In genomic region chrX:21831496-21831895, GRCh38 we compare ENCODE assay signal across 27 cellular contexts.
"Had no signal": no experiment of that assay in that cellular context is flagged by ENCODE, and none has a peak within 500 bp of the region (broad histone marks: within the 10 kb centered on the region; RNA-seq: fewer than 3 reads in every experiment).

No MANE protein-coding gene starts in this region.

- ATAC-seq: heart left ventricle; left cardiac atrium; left lobe of liver; lower lobe of right lung; natural killer cell; right cardiac atrium; stimulated activated effector memory CD8-positive, alpha-beta T cell treated with anti-CD3 and anti-CD28 coated beads, Interleukin-12 subunit alpha, Interleukin-12 subunit beta, amount 100 ng/mL, for 72 hours; stimulated activated naive CD8-positive, alpha-beta T cell treated with anti-CD3 and anti-CD28 coated beads, Interleukin-15, amount 100 ng/mL, for 72 hours had no signal

- H3K27ac ChIP-seq: heart left ventricle, lower lobe of right lung, neural progenitor cell, neutrophil, parathyroid adenoma, sigmoid colon, spleen, tibial nerve, vagina had no signal

- H3K9me3 ChIP-seq: heart left ventricle, lower lobe of right lung, neutrophil, sigmoid colon, spleen, tibial nerve, vagina had no signal

- H2AFZ ChIP-seq: neural progenitor cell, parathyroid adenoma had no signal

- H3K4me2 ChIP-seq: neural progenitor cell had no signal

- H3K79me2 ChIP-seq: parathyroid adenoma had no signal

- H3K4me3 ChIP-seq: heart left ventricle, lower lobe of right lung, neural progenitor cell, sigmoid colon, spleen, tibial nerve, vagina had no signal

- DNase-seq: heart left ventricle; kidney glomerular epithelial cell; left cardiac atrium; lower lobe of right lung; mammary epithelial cell; mesenchymal stem cell; naive B cell; natural killer cell; nephron progenitor cell; occipital lobe; retina; right cardiac atrium; sigmoid colon; small intestine; spleen; stimulated activated CD4-positive, alpha-beta T cell treated with anti-CD3 and anti-CD28 coated beads, Interleukin-4, amount 100 ng/mL, for 24 hours; stimulated activated naive CD4-positive, alpha-beta T cell treated with Interleukin-2 at 50 U/mL for 16 hours; stimulated activated naive CD8-positive, alpha-beta T cell treated with anti-CD3 and anti-CD28 coated beads, Interleukin-15, amount 100 ng/mL, for 72 hours; substantia nigra had no signal

- H3K36me3 ChIP-seq: heart left ventricle, lower lobe of right lung, neural progenitor cell, neutrophil, sigmoid colon, spleen, tibial nerve, vagina had no signal

- H3K27me3 ChIP-seq: heart left ventricle, neural progenitor cell, sigmoid colon, vagina had no signal

- H3K9ac ChIP-seq: neural progenitor cell, parathyroid adenoma had no signal

- FAIRE-seq: keratinocyte, small intestine had no signal

- H3K4me1 ChIP-seq: heart left ventricle, lower lobe of right lung, neural progenitor cell, parathyroid adenoma, sigmoid colon, spleen, tibial nerve, vagina had no signal
